In the genomic region with DNA sequence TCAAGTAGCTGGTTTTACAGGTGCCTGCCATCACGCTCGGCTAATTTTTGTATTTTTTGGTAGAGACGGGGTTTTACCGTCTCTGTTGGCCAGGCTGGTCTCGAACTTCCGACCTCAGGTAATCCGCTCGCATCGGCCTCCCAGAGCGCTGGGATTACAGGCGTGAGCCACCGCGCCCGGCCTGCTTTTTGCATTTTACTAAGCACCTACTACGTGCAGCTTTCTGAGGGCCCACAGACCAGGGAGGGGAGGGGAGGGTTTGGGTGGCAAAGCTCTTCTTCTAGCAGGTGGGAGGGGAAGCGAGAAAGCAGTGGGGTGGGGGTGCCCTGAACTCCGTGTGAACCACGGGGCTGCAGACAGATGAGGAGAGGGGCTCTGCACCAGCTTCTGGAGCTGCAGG, we compare ENCODE assay signal across 2 cellular contexts.
A peak's percentile ranks its signal among the peaks of the same experiment; 100 is the strongest.
TF ChIP-seq lines count a peak whose summit lies in the region.

No MANE protein-coding gene starts in this region.

TF ChIP-seq in HepG2, 621 proteins besides CTCF, POLR2A, EP300 and RAD21:
- TF ChIP-seq ZKSCAN1 (IDR thresholded peaks at IDR 0.05; ENCODE audit: low read length) = peak; percentile 71; the same call in 1 of the 2 replicates
- no peak for TF ChIP-seq NONO (IDR thresholded peaks at IDR 0.05)
- no peak for TF ChIP-seq NONO (CRISPR knock-in tag; conservative IDR thresholded peaks at IDR 0.05)
TF ChIP-seq in HepG2: peak in this region for 1.

TF ChIP-seq in HEK293, 187 proteins besides CTCF, POLR2A, EP300 and RAD21:
- TF ChIP-seq ZNF24 (tag by site-specific recombination; IDR thresholded peaks at IDR 0.05) = no peak
- TF ChIP-seq REPIN1 (tag by site-specific recombination; IDR thresholded peaks at IDR 0.05; ENCODE audit: low read depth) = no peak
- TF ChIP-seq EGR2 (tag by site-specific recombination; IDR thresholded peaks at IDR 0.05; ENCODE audit: low read depth) = no peak
- no peak for TF ChIP-seq ZNF548 (tag by site-specific recombination; IDR thresholded peaks at IDR 0.05)
- TF ChIP-seq GLIS2 (tag by site-specific recombination; IDR thresholded peaks at IDR 0.05) = no peak
- TF ChIP-seq ZNF791 (tag by site-specific recombination; IDR thresholded peaks at IDR 0.05) = no peak
- no peak for TF ChIP-seq ZNF202 (tag by site-specific recombination; IDR thresholded peaks at IDR 0.05; ENCODE audit: borderline replicate concordance)
- 0 out of 2 replicates have a peak, but pooled peaks have one; percentile 23 for TF ChIP-seq ZNF664 (tag by site-specific recombination; IDR thresholded peaks at IDR 0.05)
